In the genomic region with DNA sequence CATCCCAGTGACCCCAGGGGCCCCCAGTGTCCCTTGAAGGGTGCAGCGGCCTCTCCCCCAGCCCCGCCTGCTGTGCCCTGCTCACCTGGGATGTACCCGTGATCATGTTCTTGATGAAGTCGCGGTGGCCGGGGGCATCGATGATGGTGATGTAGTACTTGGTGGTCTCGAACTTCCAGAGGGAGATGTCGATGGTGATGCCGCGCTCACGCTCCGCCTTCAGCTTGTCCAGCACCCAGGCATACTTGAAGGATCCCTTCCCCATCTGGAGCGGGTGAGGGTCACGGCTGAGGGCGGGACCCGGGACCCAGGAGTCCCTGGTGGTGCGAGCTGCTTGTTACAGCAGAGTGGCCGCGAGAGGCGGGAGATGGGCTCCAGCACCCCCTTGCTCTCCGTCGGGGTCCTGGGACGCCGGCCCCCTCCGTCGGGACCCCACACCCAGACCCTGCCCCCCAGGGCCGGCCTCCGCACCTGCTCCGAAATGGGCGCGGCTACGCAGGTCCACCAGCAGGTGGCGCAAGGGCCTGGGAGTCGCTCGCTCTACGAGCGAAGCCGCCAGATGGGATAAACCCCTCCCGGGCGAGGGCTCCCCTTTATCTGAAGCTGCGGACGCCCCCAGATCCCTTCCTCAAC, we compare ENCODE assay signal across 8 cellular contexts. TPM values are rescaled to one million over a fixed set of nuclear protein-coding genes. Genes with fewer than 3 reads are reported as not detected.
DNase-seq lines count a peak whose midpoint lies in the region; ATAC-seq and TF ChIP-seq lines count a peak whose summit lies in the region.

No MANE protein-coding gene starts in this region.

- no peaks in the 10 kb centered on the region for H3K36me3 Mint-ChIP-seq in CD8-positive, alpha-beta T cell
- H3K36me3 Mint-ChIP-seq in activated B cell treated with CpG ODN at 0.5 μM for 24 hours (ENCODE audit: low read depth), result no peaks in the 10 kb centered on the region

- POLR2A ChIA-PET in CD8-positive, alpha-beta T cell (lab: Charles Lee), result interaction anchor here (2.5 kb wide), 1 partner anchor 25 kb away, joined by 15 read pairs; a partner anchor contains a TSS
- POLR2A ChIA-PET in activated B cell treated with CpG ODN at 0.5 μM for 24 hours (lab: Charles Lee), result interaction anchor here (0.6 to 2.8 kb wide), 5 partner anchors 24 to 627 kb away, joined by 3 to 21 read pairs (median 5); a partner anchor contains a TSS

- ATAC-seq in CD8-positive, alpha-beta T cell, result peak; percentile 74
- peak; percentile 74 for ATAC-seq in activated B cell treated with CpG ODN at 0.5 μM for 24 hours (ENCODE audit: low read depth)
- no peak for ATAC-seq in HG02852 (IDR thresholded peaks at IDR 0.05; ENCODE audit: unreplicated experiment)

- no peak for TF ChIP-seq POLR2A in breast epithelium (IDR thresholded peaks at IDR 0.05)

- H3K27me3 Mint-ChIP-seq in CD8-positive, alpha-beta T cell (ENCODE audit: low read depth), result peaks cover 10% of the 10 kb centered on the region
- H3K27me3 Mint-ChIP-seq in activated B cell treated with CpG ODN at 0.5 μM for 24 hours, result peaks cover 9% of the 10 kb centered on the region

- H3K9me3 Mint-ChIP-seq in CD8-positive, alpha-beta T cell, result no peaks in the 10 kb centered on the region
- H3K9me3 Mint-ChIP-seq in activated B cell treated with CpG ODN at 0.5 μM for 24 hours, result no peaks in the 10 kb centered on the region

- no peak overlapping the region for H3K27ac Mint-ChIP-seq in CD8-positive, alpha-beta T cell
- H3K27ac Mint-ChIP-seq in activated B cell treated with CpG ODN at 0.5 μM for 24 hours, result no peak overlapping the region

- H3K4me1 ChIP-seq in CD8-positive, alpha-beta T cell (ENCODE audit: insufficient read depth, low read length), result peaks cover 16% of the 10 kb centered on the region
- H3K4me1 ChIP-seq in breast epithelium, result peaks cover 0 to 10% of the 10 kb centered on the region in 2 donors

- peaks cover 5% of the 10 kb centered on the region for H3K4me1 Mint-ChIP-seq in CD8-positive, alpha-beta T cell (ENCODE audit: low read depth)
- H3K4me1 Mint-ChIP-seq in activated B cell treated with CpG ODN at 0.5 μM for 24 hours, result peaks cover 4% of the 10 kb centered on the region

- peaks cover 9% of the 10 kb centered on the region for H3K27me3 ChIP-seq in CD8-positive, alpha-beta T cell (ENCODE audit: insufficient read depth, low read length)
- peaks cover 7 to 58% of the 10 kb centered on the region in 2 donors for H3K27me3 ChIP-seq in breast epithelium

- peak; percentile 95 for TF ChIP-seq CTCF in CD8-positive, alpha-beta T cell (IDR thresholded peaks at IDR 0.05)
- TF ChIP-seq CTCF in activated B cell treated with CpG ODN at 0.5 μM for 24 hours (IDR thresholded peaks at IDR 0.05) (peak; percentile 58), breast epithelium (IDR thresholded peaks at IDR 0.05) (peak; percentile 80 to 91 (median 83))

- no peaks in the 10 kb centered on the region for H3K9me3 ChIP-seq in CD8-positive, alpha-beta T cell (ENCODE audit: low read length)
- H3K9me3 ChIP-seq in breast epithelium, result no peaks in the 10 kb centered on the region

- peak overlapping the region; percentile 18 for H3K4me3 ChIP-seq in CD8-positive, alpha-beta T cell (ENCODE audit: low read depth, low read length)
- H3K4me3 ChIP-seq in breast epithelium, result peak overlapping the region; percentile 16 to 60 (median 39)

- intact Hi-C loops in CD8-positive, alpha-beta T cell (cut with DNase I, micrococcal nuclease), result loop anchor here (1.0 to 2.0 kb wide), 5 partner anchors 24 to 624 kb away; a partner anchor contains a TSS
- intact Hi-C loops in activated B cell treated with CpG ODN at 0.5 μM for 24 hours (cut with micrococcal nuclease) (loop anchor here (1.0 to 5.0 kb wide), 7 partner anchors 24 to 626 kb away; a partner anchor contains a TSS), breast epithelium (cut with DNase I; ENCODE audit: low total_unique reads) (no loop called here)

- peak overlapping the region; percentile 39 for H3K4me3 Mint-ChIP-seq in CD8-positive, alpha-beta T cell
- peak overlapping the region; percentile 59 for H3K4me3 Mint-ChIP-seq in activated B cell treated with CpG ODN at 0.5 μM for 24 hours

- H3K36me3 ChIP-seq in CD8-positive, alpha-beta T cell (ENCODE audit: insufficient read depth, low read length), result no peaks in the 10 kb centered on the region
- no peaks in the 10 kb centered on the region for H3K36me3 ChIP-seq in breast epithelium

- TF ChIP-seq RAD21 in Ishikawa (IDR thresholded peaks at IDR 0.05; ENCODE audit: low read depth), result peak; percentile 65

- DNase-seq in CD8-positive, alpha-beta T cell, result peak; percentile 48 to 86 (median 76)
- DNase-seq in activated B cell treated with CpG ODN at 0.5 μM for 24 hours, result peak; percentile 73
- DNase-seq in breast epithelium (ENCODE audit: low spot score in 2 of 2), result no peak
- peak; percentile 70 for DNase-seq in islet precursor cell
- DNase-seq in stimulated activated CD4-positive, alpha-beta T cell treated with anti-CD3 and anti-CD28 coated beads, Interleukin-2, amount 100 ng/mL, for 4 hours (ENCODE audit: low read depth), result peak; percentile 66
- no peak for DNase-seq in HK-2 (ENCODE audit: unreplicated experiment)

- TF ChIP-seq EP300 in Ishikawa (IDR thresholded peaks at IDR 0.05; ENCODE audit: borderline replicate concordance), result no peak

- no peak overlapping the region for H3K27ac ChIP-seq in CD8-positive, alpha-beta T cell (ENCODE audit: low read depth, low read length)
- no peak overlapping the region for H3K27ac ChIP-seq in breast epithelium

- CTCF ChIA-PET in CD8-positive, alpha-beta T cell (lab: Charles Lee), result interaction anchor here (0.6 to 3.0 kb wide), 36 partner anchors 9 to 627 kb away, joined by 3 to 35 read pairs (median 3); a partner anchor contains a TSS
- CTCF ChIA-PET in activated B cell treated with CpG ODN at 0.5 μM for 24 hours (lab: Charles Lee), result interaction anchor here (0.8 to 2.3 kb wide), 11 partner anchors 14 to 625 kb away, joined by 3 to 12 read pairs (median 4); a partner anchor contains a TSS

TF ChIP-seq in Ishikawa, 13 proteins besides CTCF, POLR2A, EP300 and RAD21:
- TF ChIP-seq ZBTB7A (IDR thresholded peaks at IDR 0.05; ENCODE audit: low read depth), result peak; percentile 88
- TF ChIP-seq TAF1 (IDR thresholded peaks at IDR 0.05; ENCODE audit: low read depth), result no peak

RNA-seq across cellular contexts. Expression of a gene that starts 3.0 kb away (rescaled TPM):
- total RNA-seq in CD8-positive, alpha-beta T cell, result under 1 TPM; 0.42 to 0.81 TPM
- 1.2 and 1.6 TPM in 2 replicates for total RNA-seq in activated B cell treated with CpG ODN at 0.5 μM for 24 hours
- 10 to 100 TPM in 1 of 3 donors, 1 to 10 TPM in 1, under 1 TPM in 1; 0.48 to 20.6 (median 4.8) TPM for total RNA-seq in breast epithelium

RNA-seq across cellular contexts. Expression of a gene that starts 23.4 kb away (rescaled TPM):
- not detected for total RNA-seq in CD8-positive, alpha-beta T cell
- total RNA-seq in activated B cell treated with CpG ODN at 0.5 μM for 24 hours (not detected in 2 replicates), breast epithelium (not detected)

RNA-seq across cellular contexts. Expression of a gene that starts 24.7 kb away (rescaled TPM):
- total RNA-seq in CD8-positive, alpha-beta T cell, result 100 to 1,000 TPM; 284 to 287 TPM
- total RNA-seq in activated B cell treated with CpG ODN at 0.5 μM for 24 hours (170 and 172 TPM in 2 replicates), breast epithelium (100 to 1,000 TPM in 2 of 3 donors, 10 to 100 TPM in 1; 71.8 to 151 (median 133) TPM)

RNA-seq across cellular contexts. Expression of a gene that starts 41.3 kb away (rescaled TPM):
- under 1 TPM; 0.11 to 0.14 TPM for total RNA-seq in CD8-positive, alpha-beta T cell
- total RNA-seq in activated B cell treated with CpG ODN at 0.5 μM for 24 hours (0.49 and 0.69 TPM in 2 replicates), breast epithelium (1 to 10 TPM in 1 of 3 donors, under 1 TPM in 2; 0.16 to 2.3 (median 0.88) TPM)

RNA-seq across cellular contexts. Expression of a gene that starts 51.7 kb away (rescaled TPM):
- not detected for total RNA-seq in CD8-positive, alpha-beta T cell
- total RNA-seq in activated B cell treated with CpG ODN at 0.5 μM for 24 hours, result 0.16 TPM in 1 of 2 replicates, not detected in the other
- under 1 TPM in 2 of 3 donors, not detected in 1; 0.59 to 0.66 TPM for total RNA-seq in breast epithelium

Comparison
In these comparisons a context has a peak if more than half of its experiments do, and no peak if none do; other contexts are left out.
1. DNase-seq: peak in CD8-positive, alpha-beta T cell (7 of 7), activated B cell treated with CpG ODN at 0.5 μM for 24 hours (single experiment), islet precursor cell (single experiment) and stimulated activated CD4-positive, alpha-beta T cell treated with anti-CD3 and anti-CD28 coated beads, Interleukin-2, amount 100 ng/mL, for 4 hours (single experiment); none in breast epithelium (0 of 2) and HK-2 (single experiment).
2. Peak in every context shown above with its lines, with median percentiles within 50 percentile points of each other: CTCF ChIP-seq.